In the genomic region with DNA sequence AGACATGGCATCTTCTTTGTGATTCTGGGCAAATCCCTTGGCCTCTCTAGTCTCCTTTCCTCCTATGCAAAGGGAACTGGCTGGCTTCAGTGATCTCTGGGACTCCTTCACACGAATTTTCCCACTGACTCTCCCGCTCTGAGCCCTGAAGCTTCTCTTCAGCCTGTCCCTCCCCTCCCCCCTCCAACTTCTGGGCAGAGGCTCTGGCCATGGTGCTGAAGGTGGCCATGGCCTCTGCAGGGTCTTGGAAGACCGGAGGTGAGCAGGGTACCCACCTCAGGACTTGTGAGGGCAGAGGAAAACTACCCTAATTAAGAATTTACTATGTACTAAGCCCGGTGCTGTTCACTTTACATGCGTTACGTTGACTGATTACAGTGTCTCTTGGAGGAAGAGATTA, we compare ENCODE assay signal across 1 cellular context.
TF ChIP-seq lines count a peak whose summit lies in the region.

No MANE protein-coding gene starts in this region.

TF ChIP-seq in K562, 482 proteins besides CTCF, POLR2A, EP300 and RAD21 (continued from another document and continues in another):
- TF ChIP-seq, protein P1, sequence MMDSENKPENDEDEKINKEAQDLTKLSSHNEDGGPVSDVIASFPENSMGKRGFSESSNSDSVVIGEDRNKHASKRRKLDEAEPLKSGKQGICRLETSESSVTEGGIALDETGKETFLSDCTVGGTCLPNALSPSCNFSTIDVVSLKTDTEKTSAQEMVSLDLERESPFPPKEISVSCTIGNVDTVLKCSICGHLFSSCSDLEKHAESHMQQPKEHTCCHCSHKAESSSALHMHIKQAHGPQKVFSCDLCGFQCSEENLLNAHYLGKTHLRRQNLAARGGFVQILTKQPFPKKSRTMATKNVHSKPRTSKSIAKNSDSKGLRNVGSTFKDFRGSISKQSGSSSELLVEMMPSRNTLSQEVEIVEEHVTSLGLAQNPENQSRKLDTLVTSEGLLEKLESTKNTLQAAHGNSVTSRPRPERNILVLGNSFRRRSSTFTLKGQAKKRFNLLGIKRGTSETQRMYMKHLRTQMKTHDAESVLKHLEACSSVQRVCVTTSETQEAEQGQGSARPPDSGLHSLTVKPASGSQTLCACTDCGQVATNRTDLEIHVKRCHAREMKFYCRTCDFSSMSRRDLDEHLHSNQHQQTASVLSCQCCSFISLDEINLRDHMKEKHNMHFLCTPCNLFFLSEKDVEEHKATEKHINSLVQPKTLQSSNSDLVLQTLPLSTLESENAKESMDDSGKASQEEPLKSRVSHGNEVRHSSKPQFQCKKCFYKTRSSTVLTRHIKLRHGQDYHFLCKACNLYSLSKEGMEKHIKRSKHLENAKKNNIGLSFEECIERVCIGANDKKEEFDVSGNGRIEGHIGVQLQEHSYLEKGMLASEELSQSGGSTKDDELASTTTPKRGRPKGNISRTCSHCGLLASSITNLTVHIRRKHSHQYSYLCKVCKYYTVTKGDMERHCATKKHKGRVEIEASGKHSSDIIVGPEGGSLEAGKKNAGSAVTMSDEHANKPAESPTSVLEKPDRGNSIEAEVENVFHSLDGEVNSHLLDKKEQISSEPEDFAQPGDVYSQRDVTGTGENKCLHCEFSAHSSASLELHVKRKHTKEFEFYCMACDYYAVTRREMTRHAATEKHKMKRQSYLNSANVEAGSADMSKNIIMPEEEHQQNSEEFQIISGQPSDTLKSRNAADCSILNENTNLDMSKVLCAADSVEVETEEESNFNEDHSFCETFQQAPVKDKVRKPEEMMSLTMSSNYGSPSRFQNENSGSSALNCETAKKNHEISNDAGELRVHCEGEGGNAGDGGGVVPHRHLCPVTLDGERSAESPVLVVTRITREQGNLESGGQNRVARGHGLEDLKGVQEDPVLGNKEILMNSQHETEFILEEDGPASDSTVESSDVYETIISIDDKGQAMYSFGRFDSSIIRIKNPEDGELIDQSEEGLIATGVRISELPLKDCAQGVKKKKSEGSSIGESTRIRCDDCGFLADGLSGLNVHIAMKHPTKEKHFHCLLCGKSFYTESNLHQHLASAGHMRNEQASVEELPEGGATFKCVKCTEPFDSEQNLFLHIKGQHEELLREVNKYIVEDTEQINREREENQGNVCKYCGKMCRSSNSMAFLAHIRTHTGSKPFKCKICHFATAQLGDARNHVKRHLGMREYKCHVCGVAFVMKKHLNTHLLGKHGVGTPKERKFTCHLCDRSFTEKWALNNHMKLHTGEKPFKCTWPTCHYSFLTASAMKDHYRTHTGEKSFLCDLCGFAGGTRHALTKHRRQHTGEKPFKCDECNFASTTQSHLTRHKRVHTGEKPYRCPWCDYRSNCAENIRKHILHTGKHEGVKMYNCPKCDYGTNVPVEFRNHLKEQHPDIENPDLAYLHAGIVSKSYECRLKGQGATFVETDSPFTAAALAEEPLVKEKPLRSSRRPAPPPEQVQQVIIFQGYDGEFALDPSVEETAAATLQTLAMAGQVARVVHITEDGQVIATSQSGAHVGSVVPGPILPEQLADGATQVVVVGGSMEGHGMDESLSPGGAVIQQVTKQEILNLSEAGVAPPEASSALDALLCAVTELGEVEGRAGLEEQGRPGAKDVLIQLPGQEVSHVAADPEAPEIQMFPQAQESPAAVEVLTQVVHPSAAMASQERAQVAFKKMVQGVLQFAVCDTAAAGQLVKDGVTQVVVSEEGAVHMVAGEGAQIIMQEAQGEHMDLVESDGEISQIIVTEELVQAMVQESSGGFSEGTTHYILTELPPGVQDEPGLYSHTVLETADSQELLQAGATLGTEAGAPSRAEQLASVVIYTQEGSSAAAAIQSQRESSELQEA (IDR thresholded peaks at IDR 0.05; ENCODE audit: low read depth): no peak
- TF ChIP-seq GABPB1 (CRISPR knock-in tag; IDR thresholded peaks at IDR 0.05) (no peak), SRSF9 (IDR thresholded peaks at IDR 0.05; ENCODE audit: borderline replicate concordance, low read depth, low read length) (no peak), ZNF134 (CRISPR knock-in tag; conservative IDR thresholded peaks at IDR 0.05) (no peak), MYNN (IDR thresholded peaks at IDR 0.05) (no peak), MYNN (CRISPR knock-in tag; IDR thresholded peaks at IDR 0.05) (no peak), NCOA1 (IDR thresholded peaks at IDR 0.05; ENCODE audit: low read depth) (peak; percentile 59; the same call in 1 of the 2 replicates), FOXK1 (CRISPR knock-in tag; IDR thresholded peaks at IDR 0.05; ENCODE audit: borderline replicate concordance) (0 out of 2 replicates have a peak, but pooled peaks have one; percentile 16), PML (IDR thresholded peaks at IDR 0.05; ENCODE audit: low read length) (no peak), ESRRA (IDR thresholded peaks at IDR 0.05; ENCODE audit: borderline replicate concordance, low read depth) (no peak), SIX5 (IDR thresholded peaks at IDR 0.05; ENCODE audit: borderline replicate concordance in 1 of 2, insufficient read depth in 1 of 2, low read depth in 1 of 2, low read length in 2 of 2) (no peak), NCOA6 (IDR thresholded peaks at IDR 0.05) (no peak; the same call in 1 of the 2 replicates), GATAD2A (IDR thresholded peaks at IDR 0.05) (no peak), SETDB1 (IDR thresholded peaks at IDR 0.05; ENCODE audit: low read length) (no peak), TRIM24 (IDR thresholded peaks at IDR 0.05) (no peak), CSDE1 (IDR thresholded peaks at IDR 0.05) (no peak), HNRNPLL (IDR thresholded peaks at IDR 0.05; ENCODE audit: low read depth, low read length, poor library complexity, severe bottlenecking) (no peak), ARHGAP35 (IDR thresholded peaks at IDR 0.05; ENCODE audit: partially characterized antibody) (no peak), SMARCB1 (IDR thresholded peaks at IDR 0.05; ENCODE audit: insufficient read length, low read depth) (no peak), RAD51 (IDR thresholded peaks at IDR 0.05; ENCODE audit: borderline replicate concordance, low read depth) (no peak), CBFA2T2 (conservative IDR thresholded peaks at IDR 0.05) (no peak), PRPF4 (IDR thresholded peaks at IDR 0.05; ENCODE audit: insufficient read depth, low read depth, low read length, poor library complexity, severe bottlenecking) (no peak), OTX1 (CRISPR knock-in tag; IDR thresholded peaks at IDR 0.05) (no peak), MAFG (tag; conservative IDR thresholded peaks at IDR 0.05) (no peak), HIVEP1 (CRISPR knock-in tag; IDR thresholded peaks at IDR 0.05) (no peak), THRAP3 (IDR thresholded peaks at IDR 0.05; ENCODE audit: borderline replicate concordance) (no peak), HCFC1 (IDR thresholded peaks at IDR 0.05; ENCODE audit: low read depth, low read length) (0 out of 2 replicates have a peak, but pooled peaks have one; percentile 29), SUPT5H (IDR thresholded peaks at IDR 0.05) (no peak), ZNF584 (CRISPR knock-in tag; IDR thresholded peaks at IDR 0.05; ENCODE audit: low read depth) (no peak), FOXA3 (CRISPR knock-in tag; conservative IDR thresholded peaks at IDR 0.05 in 1 of 2, IDR thresholded peaks at IDR 0.05 in 1 of 2) (no peak)
- TF ChIP-seq, protein P2, sequence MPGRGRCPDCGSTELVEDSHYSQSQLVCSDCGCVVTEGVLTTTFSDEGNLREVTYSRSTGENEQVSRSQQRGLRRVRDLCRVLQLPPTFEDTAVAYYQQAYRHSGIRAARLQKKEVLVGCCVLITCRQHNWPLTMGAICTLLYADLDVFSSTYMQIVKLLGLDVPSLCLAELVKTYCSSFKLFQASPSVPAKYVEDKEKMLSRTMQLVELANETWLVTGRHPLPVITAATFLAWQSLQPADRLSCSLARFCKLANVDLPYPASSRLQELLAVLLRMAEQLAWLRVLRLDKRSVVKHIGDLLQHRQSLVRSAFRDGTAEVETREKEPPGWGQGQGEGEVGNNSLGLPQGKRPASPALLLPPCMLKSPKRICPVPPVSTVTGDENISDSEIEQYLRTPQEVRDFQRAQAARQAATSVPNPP (IDR thresholded peaks at IDR 0.05; ENCODE audit: borderline replicate concordance, insufficient read depth, insufficient read length): no peak
- TF ChIP-seq, protein P3, sequence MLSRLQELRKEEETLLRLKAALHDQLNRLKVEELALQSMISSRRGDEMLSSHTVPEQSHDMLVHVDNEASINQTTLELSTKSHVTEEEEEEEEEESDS (CRISPR knock-in tag; IDR thresholded peaks at IDR 0.05): no peak
- TF ChIP-seq, protein P4, sequence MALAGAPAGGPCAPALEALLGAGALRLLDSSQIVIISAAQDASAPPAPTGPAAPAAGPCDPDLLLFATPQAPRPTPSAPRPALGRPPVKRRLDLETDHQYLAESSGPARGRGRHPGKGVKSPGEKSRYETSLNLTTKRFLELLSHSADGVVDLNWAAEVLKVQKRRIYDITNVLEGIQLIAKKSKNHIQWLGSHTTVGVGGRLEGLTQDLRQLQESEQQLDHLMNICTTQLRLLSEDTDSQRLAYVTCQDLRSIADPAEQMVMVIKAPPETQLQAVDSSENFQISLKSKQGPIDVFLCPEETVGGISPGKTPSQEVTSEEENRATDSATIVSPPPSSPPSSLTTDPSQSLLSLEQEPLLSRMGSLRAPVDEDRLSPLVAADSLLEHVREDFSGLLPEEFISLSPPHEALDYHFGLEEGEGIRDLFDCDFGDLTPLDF (CRISPR knock-in tag; IDR thresholded peaks at IDR 0.05): no peak
- TF ChIP-seq, protein P5, sequence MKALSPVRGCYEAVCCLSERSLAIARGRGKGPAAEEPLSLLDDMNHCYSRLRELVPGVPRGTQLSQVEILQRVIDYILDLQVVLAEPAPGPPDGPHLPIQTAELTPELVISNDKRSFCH (CRISPR knock-in tag; IDR thresholded peaks at IDR 0.05): no peak
- TF ChIP-seq, protein P5 (tag; IDR thresholded peaks at IDR 0.05): no peak
- TF ChIP-seq, protein P6, sequence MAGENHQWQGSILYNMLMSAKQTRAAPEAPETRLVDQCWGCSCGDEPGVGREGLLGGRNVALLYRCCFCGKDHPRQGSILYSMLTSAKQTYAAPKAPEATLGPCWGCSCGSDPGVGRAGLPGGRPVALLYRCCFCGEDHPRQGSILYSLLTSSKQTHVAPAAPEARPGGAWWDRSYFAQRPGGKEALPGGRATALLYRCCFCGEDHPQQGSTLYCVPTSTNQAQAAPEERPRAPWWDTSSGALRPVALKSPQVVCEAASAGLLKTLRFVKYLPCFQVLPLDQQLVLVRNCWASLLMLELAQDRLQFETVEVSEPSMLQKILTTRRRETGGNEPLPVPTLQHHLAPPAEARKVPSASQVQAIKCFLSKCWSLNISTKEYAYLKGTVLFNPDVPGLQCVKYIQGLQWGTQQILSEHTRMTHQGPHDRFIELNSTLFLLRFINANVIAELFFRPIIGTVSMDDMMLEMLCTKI (IDR thresholded peaks at IDR 0.05; ENCODE audit: partially characterized antibody): no peak
- TF ChIP-seq, protein P7, sequence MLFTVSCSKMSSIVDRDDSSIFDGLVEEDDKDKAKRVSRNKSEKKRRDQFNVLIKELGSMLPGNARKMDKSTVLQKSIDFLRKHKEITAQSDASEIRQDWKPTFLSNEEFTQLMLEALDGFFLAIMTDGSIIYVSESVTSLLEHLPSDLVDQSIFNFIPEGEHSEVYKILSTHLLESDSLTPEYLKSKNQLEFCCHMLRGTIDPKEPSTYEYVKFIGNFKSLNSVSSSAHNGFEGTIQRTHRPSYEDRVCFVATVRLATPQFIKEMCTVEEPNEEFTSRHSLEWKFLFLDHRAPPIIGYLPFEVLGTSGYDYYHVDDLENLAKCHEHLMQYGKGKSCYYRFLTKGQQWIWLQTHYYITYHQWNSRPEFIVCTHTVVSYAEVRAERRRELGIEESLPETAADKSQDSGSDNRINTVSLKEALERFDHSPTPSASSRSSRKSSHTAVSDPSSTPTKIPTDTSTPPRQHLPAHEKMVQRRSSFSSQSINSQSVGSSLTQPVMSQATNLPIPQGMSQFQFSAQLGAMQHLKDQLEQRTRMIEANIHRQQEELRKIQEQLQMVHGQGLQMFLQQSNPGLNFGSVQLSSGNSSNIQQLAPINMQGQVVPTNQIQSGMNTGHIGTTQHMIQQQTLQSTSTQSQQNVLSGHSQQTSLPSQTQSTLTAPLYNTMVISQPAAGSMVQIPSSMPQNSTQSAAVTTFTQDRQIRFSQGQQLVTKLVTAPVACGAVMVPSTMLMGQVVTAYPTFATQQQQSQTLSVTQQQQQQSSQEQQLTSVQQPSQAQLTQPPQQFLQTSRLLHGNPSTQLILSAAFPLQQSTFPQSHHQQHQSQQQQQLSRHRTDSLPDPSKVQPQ (CRISPR knock-in tag; IDR thresholded peaks at IDR 0.05; ENCODE audit: borderline replicate concordance): no peak
- TF ChIP-seq, protein P8, sequence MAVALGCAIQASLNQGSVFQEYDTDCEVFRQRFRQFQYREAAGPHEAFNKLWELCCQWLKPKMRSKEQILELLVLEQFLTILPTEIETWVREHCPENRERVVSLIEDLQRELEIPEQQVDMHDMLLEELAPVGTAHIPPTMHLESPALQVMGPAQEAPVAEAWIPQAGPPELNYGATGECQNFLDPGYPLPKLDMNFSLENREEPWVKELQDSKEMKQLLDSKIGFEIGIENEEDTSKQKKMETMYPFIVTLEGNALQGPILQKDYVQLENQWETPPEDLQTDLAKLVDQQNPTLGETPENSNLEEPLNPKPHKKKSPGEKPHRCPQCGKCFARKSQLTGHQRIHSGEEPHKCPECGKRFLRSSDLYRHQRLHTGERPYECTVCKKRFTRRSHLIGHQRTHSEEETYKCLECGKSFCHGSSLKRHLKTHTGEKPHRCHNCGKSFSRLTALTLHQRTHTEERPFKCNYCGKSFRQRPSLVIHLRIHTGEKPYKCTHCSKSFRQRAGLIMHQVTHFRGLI (CRISPR knock-in tag; IDR thresholded peaks at IDR 0.05): 0 out of 2 replicates have a peak, but pooled peaks have one; percentile 24
- TF ChIP-seq, protein P9, sequence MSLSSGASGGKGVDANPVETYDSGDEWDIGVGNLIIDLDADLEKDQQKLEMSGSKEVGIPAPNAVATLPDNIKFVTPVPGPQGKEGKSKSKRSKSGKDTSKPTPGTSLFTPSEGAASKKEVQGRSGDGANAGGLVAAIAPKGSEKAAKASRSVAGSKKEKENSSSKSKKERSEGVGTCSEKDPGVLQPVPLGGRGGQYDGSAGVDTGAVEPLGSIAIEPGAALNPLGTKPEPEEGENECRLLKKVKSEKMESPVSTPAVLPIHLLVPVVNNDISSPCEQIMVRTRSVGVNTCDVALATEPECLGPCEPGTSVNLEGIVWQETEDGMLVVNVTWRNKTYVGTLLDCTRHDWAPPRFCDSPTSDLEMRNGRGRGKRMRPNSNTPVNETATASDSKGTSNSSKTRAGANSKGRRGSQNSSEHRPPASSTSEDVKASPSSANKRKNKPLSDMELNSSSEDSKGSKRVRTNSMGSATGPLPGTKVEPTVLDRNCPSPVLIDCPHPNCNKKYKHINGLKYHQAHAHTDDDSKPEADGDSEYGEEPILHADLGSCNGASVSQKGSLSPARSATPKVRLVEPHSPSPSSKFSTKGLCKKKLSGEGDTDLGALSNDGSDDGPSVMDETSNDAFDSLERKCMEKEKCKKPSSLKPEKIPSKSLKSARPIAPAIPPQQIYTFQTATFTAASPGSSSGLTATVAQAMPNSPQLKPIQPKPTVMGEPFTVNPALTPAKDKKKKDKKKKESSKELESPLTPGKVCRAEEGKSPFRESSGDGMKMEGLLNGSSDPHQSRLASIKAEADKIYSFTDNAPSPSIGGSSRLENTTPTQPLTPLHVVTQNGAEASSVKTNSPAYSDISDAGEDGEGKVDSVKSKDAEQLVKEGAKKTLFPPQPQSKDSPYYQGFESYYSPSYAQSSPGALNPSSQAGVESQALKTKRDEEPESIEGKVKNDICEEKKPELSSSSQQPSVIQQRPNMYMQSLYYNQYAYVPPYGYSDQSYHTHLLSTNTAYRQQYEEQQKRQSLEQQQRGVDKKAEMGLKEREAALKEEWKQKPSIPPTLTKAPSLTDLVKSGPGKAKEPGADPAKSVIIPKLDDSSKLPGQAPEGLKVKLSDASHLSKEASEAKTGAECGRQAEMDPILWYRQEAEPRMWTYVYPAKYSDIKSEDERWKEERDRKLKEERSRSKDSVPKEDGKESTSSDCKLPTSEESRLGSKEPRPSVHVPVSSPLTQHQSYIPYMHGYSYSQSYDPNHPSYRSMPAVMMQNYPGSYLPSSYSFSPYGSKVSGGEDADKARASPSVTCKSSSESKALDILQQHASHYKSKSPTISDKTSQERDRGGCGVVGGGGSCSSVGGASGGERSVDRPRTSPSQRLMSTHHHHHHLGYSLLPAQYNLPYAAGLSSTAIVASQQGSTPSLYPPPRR (CRISPR knock-in tag; IDR thresholded peaks at IDR 0.05; ENCODE audit: borderline replicate concordance): no peak
